ENCODE assay signal across 16 cellular contexts in the genomic region with DNA sequence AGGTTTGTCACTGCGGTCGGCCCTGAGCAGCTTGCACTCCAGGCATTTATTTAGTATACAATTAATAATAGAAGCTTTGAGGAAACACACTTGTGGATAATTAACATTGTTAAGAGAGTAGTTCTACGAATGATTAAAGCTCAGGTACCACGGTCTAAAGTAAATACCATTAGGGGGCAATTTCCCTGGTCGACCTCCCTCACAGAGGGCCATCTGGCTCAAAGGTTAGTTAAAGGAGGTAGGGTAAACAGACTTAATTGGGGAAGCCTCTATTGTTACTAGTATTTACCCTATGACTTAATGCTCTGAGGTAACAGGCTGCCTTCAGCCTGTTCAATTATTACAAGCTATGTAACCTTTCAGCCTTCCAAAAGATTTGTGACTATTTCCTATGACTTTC.
A peak's percentile ranks its signal among the peaks of the same experiment; 100 is the strongest.
DNase-seq lines count a peak whose midpoint lies in the region; ATAC-seq and TF ChIP-seq lines count a peak whose summit lies in the region.
"Had no signal": no experiment of that assay in that cellular context is flagged by ENCODE, and none has a peak within 500 bp of the region (broad histone marks: within the 10 kb centered on the region; RNA-seq: fewer than 3 reads in every experiment).

No MANE protein-coding gene starts in this region.

- H3K27ac ChIP-seq in GM23248 (peak overlapping the region; percentile 71), RWPE2 (ENCODE audit: poor library complexity, severe bottlenecking) (peak overlapping the region; percentile 61), foreskin keratinocyte (no peak overlapping the region)
- H3K27ac ChIP-seq: gastroesophageal sphincter had no signal

- H3K4me1 ChIP-seq in GM23248 (ENCODE audit: insufficient read depth), result peaks cover 37% of the 10 kb centered on the region
- peaks cover 12% of the 10 kb centered on the region for H3K4me1 ChIP-seq in RWPE2 (ENCODE audit: insufficient read depth, poor library complexity, severe bottlenecking)
- H3K4me1 ChIP-seq in skeletal muscle satellite cell (ENCODE audit: control insufficient read depth, insufficient read depth, low read length), result peaks cover 16% of the 10 kb centered on the region
- peaks cover 10% of the 10 kb centered on the region for H3K4me1 ChIP-seq in foreskin keratinocyte
- H3K4me1 ChIP-seq: BE2C, gastroesophageal sphincter had no signal

- in situ Hi-C loops in GM23248 (cut with MboI), result no loop called here

- H3F3A ChIP-seq in GM23248 (ENCODE audit: insufficient read depth), result peaks cover 25% of the 10 kb centered on the region

- DNase-seq in GM23248, result no peak
- peak; percentile 93 for DNase-seq in NCI-H2029 (lab: John Stamatoyannopoulos, UW)
- DNase-seq in RWPE2 (ENCODE audit: low spot score), result no peak
- DNase-seq in foreskin keratinocyte, result no peak
- DNase-seq in NCI-H446 treated with DMSO at 0.1 percent for 48 hours (lab: John Stamatoyannopoulos, UW), result no peak
- no peak for DNase-seq in activated CD4-positive, CD25-positive, alpha-beta regulatory T cell treated with anti-CD3 and anti-CD28 coated beads, Interleukin-2, amount 50 U/mL, for 72 hours
- DNase-seq: activated naive CD8-positive, alpha-beta T cell treated with anti-CD3 and anti-CD28 coated beads, Interleukin-2, amount 50 U/mL, for 24 hours; activated T-cell treated with anti-CD3 and anti-CD28 coated beads, Interleukin-2, amount 50 U/mL, for 72 hours; BE2C; MG63; NK-92 treated with Interleukin-12 subunit alpha and Interleukin-12 subunit beta, amount 100 ng/mL, for 24 hours; T-helper 9 cell had no signal

- TF ChIP-seq CTCF in RWPE2 (IDR thresholded peaks at IDR 0.05; ENCODE audit: poor library complexity, severe bottlenecking) (no peak), foreskin keratinocyte (conservative IDR thresholded peaks at IDR 0.05) (no peak)

- H3K27me3 ChIP-seq in GM23248 (replicated peaks; ENCODE audit: insufficient read depth) (no peaks in the 10 kb centered on the region), RWPE2 (ENCODE audit: insufficient read depth, poor library complexity, severe bottlenecking) (no peaks in the 10 kb centered on the region), skeletal muscle satellite cell (ENCODE audit: control insufficient read depth, insufficient read depth, low read length) (no peaks in the 10 kb centered on the region), foreskin keratinocyte (no peaks in the 10 kb centered on the region)
- H3K27me3 ChIP-seq: BE2C, gastroesophageal sphincter, MG63 had no signal

- 77 to 80% methylated on average over 5 of the region's 5 CpGs for WGBS in GM23248 (ENCODE audit: low coverage in 1 of 2, low lambda C conversion rate in 2 of 2, missing lambda C conversion rate in 2 of 2), 2 experiments

- H3K79me2 ChIP-seq in GM23248 (ENCODE audit: insufficient read depth), result no peaks in the 10 kb centered on the region

- no peaks in the 10 kb centered on the region for H4K20me1 ChIP-seq in GM23248 (ENCODE audit: insufficient read depth)

- H3K4me3 ChIP-seq in GM23248 (no peak overlapping the region), RWPE2 (ENCODE audit: severe bottlenecking) (no peak overlapping the region), skeletal muscle satellite cell (ENCODE audit: low read length) (no peak overlapping the region)
- H3K4me3 ChIP-seq: gastroesophageal sphincter, MG63 had no signal

- ATAC-seq in RWPE2 (ENCODE audit: low read depth) (no peak), foreskin keratinocyte (no peak), HG03095 (IDR thresholded peaks at IDR 0.05; ENCODE audit: unreplicated experiment) (no peak)
- ATAC-seq: activated naive CD8-positive, alpha-beta T cell treated with anti-CD3 and anti-CD28 coated beads, Interleukin-2, amount 50 U/mL, for 24 hours; activated T-cell treated with anti-CD3 and anti-CD28 coated beads, Interleukin-2, amount 50 U/mL, for 72 hours; gastroesophageal sphincter; Right ventricle myocardium inferior had no signal

- H3K9me2 ChIP-seq in GM23248 (ENCODE audit: insufficient read depth), result 0 out of 2 replicates have a peak, but pooled peaks cover 4% of the 10 kb centered on the region

- H3K4me2 ChIP-seq in GM23248 (ENCODE audit: unreplicated experiment), result peak overlapping the region; percentile 57
- peak overlapping the region; percentile 17 for H3K4me2 ChIP-seq in skeletal muscle satellite cell (ENCODE audit: low read length)

- no peak overlapping the region for H2AFZ ChIP-seq in GM23248

- H3K9me3 ChIP-seq in GM23248 (ENCODE audit: low read depth) (no peaks in the 10 kb centered on the region), RWPE2 (ENCODE audit: severe bottlenecking) (no peaks in the 10 kb centered on the region), skeletal muscle satellite cell (replicated peaks; ENCODE audit: low read length) (no peaks in the 10 kb centered on the region)
- H3K9me3 ChIP-seq: BE2C, gastroesophageal sphincter had no signal

- no peaks in the 10 kb centered on the region for H3K36me3 ChIP-seq in GM23248 (ENCODE audit: low read depth)
- no peaks in the 10 kb centered on the region for H3K36me3 ChIP-seq in RWPE2 (ENCODE audit: low read depth)
- H3K36me3 ChIP-seq in skeletal muscle satellite cell (ENCODE audit: insufficient read depth, low read length), result no peaks in the 10 kb centered on the region
- H3K36me3 ChIP-seq: BE2C, gastroesophageal sphincter, MG63 had no signal

- H3K9ac ChIP-seq in GM23248 (no peak overlapping the region), skeletal muscle satellite cell (ENCODE audit: low read depth, low read length) (no peak overlapping the region)
